ENCODE assay signal across 21 cellular contexts in the genomic region with DNA sequence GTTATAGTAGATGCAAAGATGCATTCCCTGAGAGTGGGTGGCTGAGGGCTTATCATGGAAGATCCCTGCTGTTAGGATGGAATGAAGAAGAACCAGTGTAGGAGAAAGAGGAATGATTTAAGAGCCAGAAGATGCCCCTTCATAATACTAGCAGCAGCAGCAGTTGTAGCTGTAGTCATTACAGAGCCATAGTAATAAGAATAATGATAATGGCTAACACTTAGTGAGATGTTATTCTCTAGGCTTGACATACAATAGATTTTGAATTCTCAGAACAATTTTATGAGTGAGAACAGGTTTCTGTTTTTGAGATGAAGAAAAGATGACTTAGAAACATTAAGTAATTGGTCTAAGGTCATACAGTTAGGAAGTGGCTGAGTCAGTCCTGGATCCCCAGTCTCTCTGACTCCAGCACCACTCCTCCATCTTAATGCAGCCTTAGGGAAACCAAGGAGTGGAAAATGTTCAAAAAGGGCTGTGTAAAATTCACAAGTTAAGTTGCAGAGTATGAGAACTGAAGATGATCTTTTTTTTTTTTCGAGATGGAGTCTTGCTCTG.
DNase-seq lines count a peak whose midpoint lies in the region; TF ChIP-seq lines count a peak whose summit lies in the region.
"Had no signal": no experiment of that assay in that cellular context is flagged by ENCODE, and none has a peak within 500 bp of the region (broad histone marks: within the 10 kb centered on the region; RNA-seq: fewer than 3 reads in every experiment).

No MANE protein-coding gene starts in this region.

- H2AFZ ChIP-seq in GM23248 (no peak overlapping the region), hepatocyte (no peak overlapping the region)

- no peak overlapping the region for H3K23ac ChIP-seq in mesendoderm (ENCODE audit: low read length)

- H3K4me2 ChIP-seq in GM23248 (ENCODE audit: unreplicated experiment) (no peak overlapping the region), mesendoderm (ENCODE audit: low read length) (no peak overlapping the region), hepatocyte (no peak overlapping the region)
- H3K4me2 ChIP-seq: BLaER1 had no signal

- H3K36me3 ChIP-seq in GM23248 (ENCODE audit: low read depth) (no peaks in the 10 kb centered on the region), mesendoderm (ENCODE audit: control insufficient read depth, insufficient read depth, low read length) (no peaks in the 10 kb centered on the region), hepatocyte (replicated peaks; ENCODE audit: insufficient read depth, low read depth) (no peaks in the 10 kb centered on the region)
- H3K36me3 ChIP-seq: BE2C, BLaER1 had no signal

- no peak overlapping the region for H4K8ac ChIP-seq in mesendoderm (ENCODE audit: low read depth, low read length)

- no peak overlapping the region for H2BK120ac ChIP-seq in mesendoderm (ENCODE audit: low read depth, low read length)

- no peak overlapping the region for H2AK5ac ChIP-seq in mesendoderm (ENCODE audit: low read length)

- H3K18ac ChIP-seq in mesendoderm (ENCODE audit: low read length): no peak overlapping the region

- H4K5ac ChIP-seq in mesendoderm (ENCODE audit: low read length): no peak overlapping the region

- H3K79me1 ChIP-seq in mesendoderm (ENCODE audit: low read length): no peaks in the 10 kb centered on the region

- H3K4me3 Mint-ChIP-seq in glutamatergic neuron (ENCODE audit: unreplicated experiment): no peak overlapping the region
- H3K4me3 Mint-ChIP-seq: CD14-positive monocyte; CD4-positive, alpha-beta memory T cell; CD4-positive, CD25-positive, alpha-beta regulatory T cell; CD8-positive, alpha-beta memory T cell had no signal

- no peak overlapping the region for H3K27ac ChIP-seq in GM23248
- no peak overlapping the region for H3K27ac ChIP-seq in mesendoderm (ENCODE audit: low read depth, low read length)
- H3K27ac ChIP-seq in hepatocyte: no peak overlapping the region
- H3K27ac ChIP-seq: BLaER1 had no signal

- H3K27ac Mint-ChIP-seq in glutamatergic neuron (ENCODE audit: unreplicated experiment): no peak overlapping the region
- H3K27ac Mint-ChIP-seq: CD4-positive, alpha-beta memory T cell had no signal

- TF ChIP-seq CTCF in hepatocyte (IDR thresholded peaks at IDR 0.05; ENCODE audit: poor library complexity) (no peak), glutamatergic neuron (IDR thresholded peaks at IDR 0.05; ENCODE audit: partially characterized antibody, unreplicated experiment) (no peak)

- H3K79me2 ChIP-seq in GM23248 (ENCODE audit: insufficient read depth): no peaks in the 10 kb centered on the region
- H3K79me2 ChIP-seq in mesendoderm (ENCODE audit: control insufficient read depth, insufficient read depth, low read length): no peaks in the 10 kb centered on the region
- H3K79me2 ChIP-seq in hepatocyte: no peaks in the 10 kb centered on the region

- H3K27me3 ChIP-seq in GM23248 (replicated peaks; ENCODE audit: insufficient read depth) (no peaks in the 10 kb centered on the region), mesendoderm (ENCODE audit: insufficient read depth, low read length, poor library complexity) (no peaks in the 10 kb centered on the region), hepatocyte (no peaks in the 10 kb centered on the region)
- H3K27me3 ChIP-seq: BE2C, BLaER1 had no signal

- H3K9me3 ChIP-seq in GM23248 (ENCODE audit: low read depth): no peaks in the 10 kb centered on the region
- no peaks in the 10 kb centered on the region for H3K9me3 ChIP-seq in hepatocyte (ENCODE audit: low read depth)
- H3K9me3 ChIP-seq: BE2C, BLaER1, Caco-2 had no signal

- no peak overlapping the region for H2BK15ac ChIP-seq in mesendoderm (replicated peaks; ENCODE audit: low read depth)

- WGBS in GM23248 (ENCODE audit: low coverage in 1 of 2, low lambda C conversion rate in 2 of 2, missing lambda C conversion rate in 2 of 2), 2 experiments: 43 to 77% methylated on average over 1 of the region's 1 CpG
- no CpG with 5 or more reads among the region's 1 CpG for WGBS in mesendoderm (ENCODE audit: extremely low coverage, insufficient coverage, low lambda C conversion rate)
- 93% methylated on average over 1 of the region's 1 CpG for WGBS in hepatocyte (ENCODE audit: low lambda C conversion rate, missing lambda C conversion rate)

- peaks cover 7% of the 10 kb centered on the region; the same call in 1 of the 2 replicates for H3K4me1 ChIP-seq in GM23248 (ENCODE audit: insufficient read depth)
- H3K4me1 ChIP-seq in mesendoderm (ENCODE audit: control insufficient read depth, low read depth, low read length): peaks cover 2% of the 10 kb centered on the region
- no peaks in the 10 kb centered on the region for H3K4me1 ChIP-seq in hepatocyte (ENCODE audit: insufficient read depth)
- H3K4me1 ChIP-seq: BE2C, BLaER1, Caco-2 had no signal

- no peak overlapping the region for H3K4ac ChIP-seq in mesendoderm (ENCODE audit: low read depth, low read length)

- H3K9me3 Mint-ChIP-seq in glutamatergic neuron (ENCODE audit: unreplicated experiment): no peaks in the 10 kb centered on the region

- no peak overlapping the region for H2BK5ac ChIP-seq in mesendoderm (ENCODE audit: low read length)

- in situ Hi-C loops in GM23248 (cut with MboI): no loop called here

- H3K9ac ChIP-seq in GM23248 (no peak overlapping the region), mesendoderm (ENCODE audit: low read length) (no peak overlapping the region)
- H3K9ac ChIP-seq: BLaER1 had no signal

- no peaks in the 10 kb centered on the region for H3K36me3 Mint-ChIP-seq in glutamatergic neuron (ENCODE audit: unreplicated experiment)
- H3K36me3 Mint-ChIP-seq: CD14-positive monocyte; CD4-positive, alpha-beta memory T cell; CD4-positive, CD25-positive, alpha-beta regulatory T cell had no signal

- H3K27me3 Mint-ChIP-seq in glutamatergic neuron (ENCODE audit: unreplicated experiment): peaks cover 1% of the 10 kb centered on the region

- H3K4me1 Mint-ChIP-seq in glutamatergic neuron (ENCODE audit: low read depth, unreplicated experiment): no peaks in the 10 kb centered on the region
- H3K4me1 Mint-ChIP-seq: CD14-positive monocyte; CD4-positive, alpha-beta memory T cell; CD4-positive, CD25-positive, alpha-beta regulatory T cell; CD8-positive, alpha-beta memory T cell had no signal

- peaks cover 5% of the 10 kb centered on the region for H3F3A ChIP-seq in GM23248 (ENCODE audit: insufficient read depth)

- peak overlapping the region; percentile 10 for H3K56ac ChIP-seq in mesendoderm (ENCODE audit: low read length)

- no peaks in the 10 kb centered on the region for H3K9me2 ChIP-seq in GM23248 (ENCODE audit: insufficient read depth)
- H3K9me2 ChIP-seq in hepatocyte (replicated peaks; ENCODE audit: insufficient read depth): no peaks in the 10 kb centered on the region

- no peak overlapping the region for H3K4me3 ChIP-seq in GM23248
- H3K4me3 ChIP-seq in mesendoderm (ENCODE audit: low read length): no peak overlapping the region
- no peak overlapping the region for H3K4me3 ChIP-seq in hepatocyte
- H3K4me3 ChIP-seq: BLaER1, GM12878 had no signal

- DNase-seq in AG20443 (ENCODE audit: low spot score): peak; percentile 9
- DNase-seq in GM23248: peak; percentile 37
- DNase-seq in mesendoderm: no peak
- DNase-seq in hepatocyte (ENCODE audit: low spot score): no peak
- no peak for DNase-seq in stimulated activated CD4-positive, alpha-beta T cell treated with anti-CD3 and anti-CD28 coated beads, Interleukin-12 subunit alpha, Interleukin-12 subunit beta, amount 100 ng/mL, for 4 hours
- DNase-seq in activated gamma-delta T cell treated with Interleukin-2 at 50 U/mL for 16 hours: no peak
- no peak for DNase-seq in glutamatergic neuron
- DNase-seq: 8988T; ACHN; BE2C; C1 segment of cervical spinal cord; Caco-2; Calu3; CD4-positive, alpha-beta memory T cell; CD4-positive, CD25-positive, alpha-beta regulatory T cell; CD8-positive, alpha-beta memory T cell; DMS79 treated with DMSO at 0.1 percent for 48 hours; GF-D8 had no signal

- H4K20me1 ChIP-seq in GM23248 (ENCODE audit: insufficient read depth): no peaks in the 10 kb centered on the region
- no peaks in the 10 kb centered on the region for H4K20me1 ChIP-seq in hepatocyte (ENCODE audit: insufficient read depth, poor library complexity, severe bottlenecking)
- H4K20me1 ChIP-seq: BLaER1 had no signal

Comparison
In these comparisons a context has a peak if more than half of its experiments do, and no peak if none do; other contexts are left out.
1. DNase-seq: peak in AG20443 (single experiment) and GM23248 (single experiment); none in mesendoderm (single experiment), hepatocyte (single experiment), stimulated activated CD4-positive, alpha-beta T cell treated with anti-CD3 and anti-CD28 coated beads, Interleukin-12 subunit alpha, Interleukin-12 subunit beta, amount 100 ng/mL, for 4 hours (single experiment), activated gamma-delta T cell treated with Interleukin-2 at 50 U/mL for 16 hours (single experiment) and glutamatergic neuron (single experiment).